In the genomic region with DNA sequence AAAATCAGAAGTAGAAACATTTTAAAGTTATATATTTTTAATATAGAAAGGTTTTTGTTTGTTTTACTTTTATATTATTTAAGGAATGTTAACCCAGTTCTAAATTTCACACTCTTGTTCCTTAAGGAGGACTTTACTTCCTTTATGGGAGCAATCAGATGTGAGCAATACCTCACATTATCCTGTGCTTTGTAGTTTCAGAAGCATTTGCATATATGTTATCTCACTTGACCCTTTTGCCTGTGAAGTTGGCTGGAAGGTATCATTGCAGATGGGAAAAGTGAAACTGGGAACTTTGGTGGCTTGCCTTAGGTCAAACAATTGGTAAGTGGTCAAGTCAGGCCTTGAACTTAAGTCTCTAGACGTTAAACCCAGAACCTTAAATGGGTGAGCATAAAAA, we compare ENCODE assay signal across 2 cellular contexts.
TF ChIP-seq lines count a peak whose summit lies in the region.

No MANE protein-coding gene starts in this region.

TF ChIP-seq in HCT116, 20 proteins besides CTCF, POLR2A, EP300 and RAD21:
- peak; percentile 67 for TF ChIP-seq TCF7L2 (IDR thresholded peaks at IDR 0.05; ENCODE audit: borderline replicate concordance, extremely low read depth, insufficient read depth, insufficient read length)
- TF ChIP-seq SP1 (IDR thresholded peaks at IDR 0.05; ENCODE audit: low read depth): no peak

TF ChIP-seq in K562, 482 proteins besides CTCF, POLR2A, EP300 and RAD21:
- TF ChIP-seq RBM22 (IDR thresholded peaks at IDR 0.05; ENCODE audit: low read depth, low read length, poor library complexity, severe bottlenecking) (no peak), SOX6 (IDR thresholded peaks at IDR 0.05) (peak; percentile 52; the same call in 1 of the 2 replicates), NR4A1 (CRISPR knock-in tag; IDR thresholded peaks at IDR 0.05) (no peak), NR4A1 (tag; IDR thresholded peaks at IDR 0.05) (no peak), NR3C1 (CRISPR knock-in tag; IDR thresholded peaks at IDR 0.05) (no peak), HCFC1 (IDR thresholded peaks at IDR 0.05; ENCODE audit: low read depth, low read length) (no peak), NR2C2 (CRISPR knock-in tag; IDR thresholded peaks at IDR 0.05) (no peak), NR2C2 (tag; IDR thresholded peaks at IDR 0.05) (peak; percentile 63), NR2C1 (IDR thresholded peaks at IDR 0.05) (no peak), NR2C1 (tag; IDR thresholded peaks at IDR 0.05) (peak; percentile 49; the same call in 1 of the 2 replicates), SP1 (CRISPR knock-in tag; IDR thresholded peaks at IDR 0.05) (no peak), ZSCAN32 (CRISPR knock-in tag; IDR thresholded peaks at IDR 0.05) (no peak), ARNT (IDR thresholded peaks at IDR 0.05) (no peak), MEIS2 (IDR thresholded peaks at IDR 0.05; ENCODE audit: partially characterized antibody) (no peak), ZNF507 (tag; conservative IDR thresholded peaks at IDR 0.05) (no peak), KLF13 (tag; IDR thresholded peaks at IDR 0.05; ENCODE audit: borderline replicate concordance, low read depth) (no peak), SETDB1 (IDR thresholded peaks at IDR 0.05; ENCODE audit: low read length) (no peak), TRIM24 (IDR thresholded peaks at IDR 0.05) (no peak), ZNF175 (CRISPR knock-in tag; IDR thresholded peaks at IDR 0.05; ENCODE audit: low read depth) (0 out of 2 replicates have a peak, but pooled peaks have one; percentile 16), BCL6 (CRISPR knock-in tag; IDR thresholded peaks at IDR 0.05) (no peak)
- TF ChIP-seq, protein P1, sequence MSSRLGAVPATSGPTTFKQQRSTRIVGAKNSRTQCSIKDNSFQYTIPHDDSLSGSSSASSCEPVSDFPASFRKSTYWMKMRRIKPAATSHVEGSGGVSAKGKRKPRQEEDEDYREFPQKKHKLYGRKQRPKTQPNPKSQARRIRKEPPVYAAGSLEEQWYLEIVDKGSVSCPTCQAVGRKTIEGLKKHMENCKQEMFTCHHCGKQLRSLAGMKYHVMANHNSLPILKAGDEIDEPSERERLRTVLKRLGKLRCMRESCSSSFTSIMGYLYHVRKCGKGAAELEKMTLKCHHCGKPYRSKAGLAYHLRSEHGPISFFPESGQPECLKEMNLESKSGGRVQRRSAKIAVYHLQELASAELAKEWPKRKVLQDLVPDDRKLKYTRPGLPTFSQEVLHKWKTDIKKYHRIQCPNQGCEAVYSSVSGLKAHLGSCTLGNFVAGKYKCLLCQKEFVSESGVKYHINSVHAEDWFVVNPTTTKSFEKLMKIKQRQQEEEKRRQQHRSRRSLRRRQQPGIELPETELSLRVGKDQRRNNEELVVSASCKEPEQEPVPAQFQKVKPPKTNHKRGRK (tag; IDR thresholded peaks at IDR 0.05): no peak
- TF ChIP-seq, protein P2, sequence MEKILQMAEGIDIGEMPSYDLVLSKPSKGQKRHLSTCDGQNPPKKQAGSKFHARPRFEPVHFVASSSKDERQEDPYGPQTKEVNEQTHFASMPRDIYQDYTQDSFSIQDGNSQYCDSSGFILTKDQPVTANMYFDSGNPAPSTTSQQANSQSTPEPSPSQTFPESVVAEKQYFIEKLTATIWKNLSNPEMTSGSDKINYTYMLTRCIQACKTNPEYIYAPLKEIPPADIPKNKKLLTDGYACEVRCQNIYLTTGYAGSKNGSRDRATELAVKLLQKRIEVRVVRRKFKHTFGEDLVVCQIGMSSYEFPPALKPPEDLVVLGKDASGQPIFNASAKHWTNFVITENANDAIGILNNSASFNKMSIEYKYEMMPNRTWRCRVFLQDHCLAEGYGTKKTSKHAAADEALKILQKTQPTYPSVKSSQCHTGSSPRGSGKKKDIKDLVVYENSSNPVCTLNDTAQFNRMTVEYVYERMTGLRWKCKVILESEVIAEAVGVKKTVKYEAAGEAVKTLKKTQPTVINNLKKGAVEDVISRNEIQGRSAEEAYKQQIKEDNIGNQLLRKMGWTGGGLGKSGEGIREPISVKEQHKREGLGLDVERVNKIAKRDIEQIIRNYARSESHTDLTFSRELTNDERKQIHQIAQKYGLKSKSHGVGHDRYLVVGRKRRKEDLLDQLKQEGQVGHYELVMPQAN (IDR thresholded peaks at IDR 0.05; ENCODE audit: borderline replicate concordance): no peak
- TF ChIP-seq, protein P3, sequence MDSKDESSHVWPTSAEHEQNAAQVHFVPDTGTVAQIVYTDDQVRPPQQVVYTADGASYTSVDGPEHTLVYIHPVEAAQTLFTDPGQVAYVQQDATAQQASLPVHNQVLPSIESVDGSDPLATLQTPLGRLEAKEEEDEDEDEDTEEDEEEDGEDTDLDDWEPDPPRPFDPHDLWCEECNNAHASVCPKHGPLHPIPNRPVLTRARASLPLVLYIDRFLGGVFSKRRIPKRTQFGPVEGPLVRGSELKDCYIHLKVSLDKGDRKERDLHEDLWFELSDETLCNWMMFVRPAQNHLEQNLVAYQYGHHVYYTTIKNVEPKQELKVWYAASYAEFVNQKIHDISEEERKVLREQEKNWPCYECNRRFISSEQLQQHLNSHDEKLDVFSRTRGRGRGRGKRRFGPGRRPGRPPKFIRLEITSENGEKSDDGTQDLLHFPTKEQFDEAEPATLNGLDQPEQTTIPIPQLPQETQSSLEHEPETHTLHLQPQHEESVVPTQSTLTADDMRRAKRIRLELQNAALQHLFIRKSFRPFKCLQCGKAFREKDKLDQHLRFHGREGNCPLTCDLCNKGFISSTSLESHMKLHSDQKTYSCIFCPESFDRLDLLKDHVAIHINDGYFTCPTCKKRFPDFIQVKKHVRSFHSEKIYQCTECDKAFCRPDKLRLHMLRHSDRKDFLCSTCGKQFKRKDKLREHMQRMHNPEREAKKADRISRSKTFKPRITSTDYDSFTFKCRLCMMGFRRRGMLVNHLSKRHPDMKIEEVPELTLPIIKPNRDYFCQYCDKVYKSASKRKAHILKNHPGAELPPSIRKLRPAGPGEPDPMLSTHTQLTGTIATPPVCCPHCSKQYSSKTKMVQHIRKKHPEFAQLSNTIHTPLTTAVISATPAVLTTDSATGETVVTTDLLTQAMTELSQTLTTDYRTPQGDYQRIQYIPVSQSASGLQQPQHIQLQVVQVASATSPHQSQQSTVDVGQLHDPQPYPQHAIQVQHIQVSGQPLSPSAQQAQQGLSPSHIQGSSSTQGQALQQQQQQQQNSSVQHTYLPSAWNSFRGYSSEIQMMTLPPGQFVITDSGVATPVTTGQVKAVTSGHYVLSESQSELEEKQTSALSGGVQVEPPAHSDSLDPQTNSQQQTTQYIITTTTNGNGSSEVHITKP (IDR thresholded peaks at IDR 0.05; ENCODE audit: partially characterized antibody): no peak
- TF ChIP-seq, protein P4, sequence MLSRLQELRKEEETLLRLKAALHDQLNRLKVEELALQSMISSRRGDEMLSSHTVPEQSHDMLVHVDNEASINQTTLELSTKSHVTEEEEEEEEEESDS (CRISPR knock-in tag; IDR thresholded peaks at IDR 0.05): no peak
- TF ChIP-seq, protein P5, sequence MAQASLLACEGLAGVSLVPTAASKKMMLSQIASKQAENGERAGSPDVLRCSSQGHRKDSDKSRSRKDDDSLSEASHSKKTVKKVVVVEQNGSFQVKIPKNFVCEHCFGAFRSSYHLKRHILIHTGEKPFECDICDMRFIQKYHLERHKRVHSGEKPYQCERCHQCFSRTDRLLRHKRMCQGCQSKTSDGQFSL (CRISPR knock-in tag; IDR thresholded peaks at IDR 0.05): no peak
- TF ChIP-seq, protein P5 (tag; IDR thresholded peaks at IDR 0.05): no peak
TF ChIP-seq in K562: peak in this region for 4.
